Comparison of ENCODE assay signal across 8 cellular contexts in the genomic region with DNA sequence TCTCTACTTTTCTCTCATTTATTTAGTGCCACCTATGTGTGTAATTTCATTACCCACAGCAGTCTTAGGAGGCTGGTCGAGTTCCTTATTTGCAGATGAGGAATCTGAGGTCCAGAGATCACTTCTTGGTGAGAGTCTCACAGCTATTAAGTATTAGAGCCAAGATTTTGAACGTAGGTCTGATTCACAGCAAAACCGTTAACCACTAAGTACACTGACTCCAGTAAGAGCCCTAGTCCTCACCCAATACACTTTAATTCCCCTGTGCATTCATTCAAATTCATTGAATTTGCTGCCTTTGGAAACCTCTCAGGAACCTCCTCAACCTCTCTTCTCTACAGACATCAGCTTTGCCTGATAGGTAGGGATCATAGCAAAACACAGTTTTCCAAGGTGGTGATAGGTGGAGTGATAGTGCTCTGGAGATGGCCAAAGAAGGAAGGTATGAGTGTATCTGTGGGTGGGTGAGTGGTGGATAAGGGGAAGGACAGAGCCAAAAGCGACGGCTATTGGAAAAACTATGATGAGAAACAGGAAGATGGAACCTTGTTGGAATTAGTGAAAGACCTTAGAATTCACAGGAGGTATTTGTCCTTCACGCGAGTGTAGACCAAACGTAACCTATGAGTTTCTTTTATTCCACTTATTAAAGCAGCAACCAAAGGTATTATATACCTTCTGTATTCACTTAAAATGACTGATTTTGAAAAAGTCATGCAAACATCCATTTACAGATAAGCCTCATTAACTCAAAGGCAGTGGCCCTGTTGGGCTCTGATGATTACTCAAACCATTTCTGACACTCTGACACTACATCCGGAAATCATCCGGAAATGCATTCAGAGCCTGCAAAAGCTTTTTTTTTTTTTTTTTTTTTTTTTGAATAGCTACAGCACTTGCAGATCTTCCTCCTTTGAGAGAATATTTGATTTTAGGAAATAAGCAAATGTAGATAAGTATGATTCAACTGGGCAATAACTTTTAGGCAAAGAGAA. TPM values are rescaled to one million over a fixed set of nuclear protein-coding genes. Genes with fewer than 3 reads are reported as not detected.
DNase-seq lines count a peak whose midpoint lies in the region; ATAC-seq, FAIRE-seq and TF ChIP-seq lines count a peak whose summit lies in the region.

No MANE protein-coding gene starts in this region.

- H3K36me3 ChIP-seq in left lung, result no peaks in the 10 kb centered on the region

- no peak overlapping the region for H3K27ac ChIP-seq in left lung

- TF ChIP-seq CTCF in AG10803 (conservative IDR thresholded peaks at IDR 0.05; ENCODE audit: low read length) (no peak), left lung (IDR thresholded peaks at IDR 0.05) (no peak)

- H3K27ac Mint-ChIP-seq in activated T-cell treated with anti-CD3 and anti-CD28 coated beads, Interleukin-2, amount 50 U/mL, for 72 hours, result peak overlapping the region; percentile 94

- peaks cover 7% of the 10 kb centered on the region for H3K27me3 Mint-ChIP-seq in activated T-cell treated with anti-CD3 and anti-CD28 coated beads, Interleukin-2, amount 50 U/mL, for 72 hours (ENCODE audit: low read depth)

- H3K9me3 Mint-ChIP-seq in activated T-cell treated with anti-CD3 and anti-CD28 coated beads, Interleukin-2, amount 50 U/mL, for 72 hours, result no peaks in the 10 kb centered on the region

- H3K4me1 Mint-ChIP-seq in activated T-cell treated with anti-CD3 and anti-CD28 coated beads, Interleukin-2, amount 50 U/mL, for 72 hours (ENCODE audit: low read depth), result peaks cover 42% of the 10 kb centered on the region

- DNase-seq in AG10803 (ENCODE audit: low read depth) (peak; percentile 24), left lung (no peak), medulla oblongata (ENCODE audit: extremely low spot score) (no peak), DMS114 treated with DMSO at 0.1 percent for 48 hours (lab: John Stamatoyannopoulos, UW; ENCODE audit: unreplicated experiment) (no peak), frontal cortex (ENCODE audit: low spot score in 2 of 2) (no peak)
- DNase-seq in activated T-cell treated with anti-CD3 and anti-CD28 coated beads, Interleukin-2, amount 50 U/mL, for 72 hours, result peak in 1 of 2 donors; percentile 15

- peak overlapping the region; percentile 43 to 64 for H3K4me3 Mint-ChIP-seq in activated T-cell treated with anti-CD3 and anti-CD28 coated beads, Interleukin-2, amount 50 U/mL, for 72 hours

- ATAC-seq in GM19025 (IDR thresholded peaks at IDR 0.05; ENCODE audit: low read depth, unreplicated experiment), result peak; percentile 81
- peak; percentile 76 for ATAC-seq in HG03159 (IDR thresholded peaks at IDR 0.05; ENCODE audit: unreplicated experiment)
- ATAC-seq in activated T-cell treated with anti-CD3 and anti-CD28 coated beads, Interleukin-2, amount 50 U/mL, for 72 hours (replicated peaks in 1 of 2), result peak; percentile 81 to 94
- no peak for ATAC-seq in left lung

- no peaks in the 10 kb centered on the region for H3K27me3 ChIP-seq in left lung

- no peak for FAIRE-seq in frontal cortex (lab: Jason Lieb, UNC)

- intact Hi-C loops in left lung (cut with DNase I), result no loop called here

- no peaks in the 10 kb centered on the region for H3K36me3 Mint-ChIP-seq in activated T-cell treated with anti-CD3 and anti-CD28 coated beads, Interleukin-2, amount 50 U/mL, for 72 hours (ENCODE audit: insufficient read depth in 2 of 2)

- H3K4me3 ChIP-seq in AG10803 (ENCODE audit: low read length) (no peak overlapping the region), left lung (no peak overlapping the region)

- no peaks in the 10 kb centered on the region for H3K9me3 ChIP-seq in left lung

- H3K4me1 ChIP-seq in left lung, result peaks cover 6 to 35% of the 10 kb centered on the region in 2 donors

RNA-seq across cellular contexts. Expression of gene FMR1, which starts 6.3 kb away (rescaled TPM):
- total RNA-seq in activated T-cell treated with anti-CD3 and anti-CD28 coated beads, Interleukin-2, amount 50 U/mL, for 72 hours, result 10 to 100 TPM; 30.4 to 38.6 TPM
- total RNA-seq in left lung, result 10 to 100 TPM; 35.2 to 38.7 TPM
- 73.0 TPM for total RNA-seq in frontal cortex
